15 cellular contexts compared by ENCODE assay signal in the genomic region with DNA sequence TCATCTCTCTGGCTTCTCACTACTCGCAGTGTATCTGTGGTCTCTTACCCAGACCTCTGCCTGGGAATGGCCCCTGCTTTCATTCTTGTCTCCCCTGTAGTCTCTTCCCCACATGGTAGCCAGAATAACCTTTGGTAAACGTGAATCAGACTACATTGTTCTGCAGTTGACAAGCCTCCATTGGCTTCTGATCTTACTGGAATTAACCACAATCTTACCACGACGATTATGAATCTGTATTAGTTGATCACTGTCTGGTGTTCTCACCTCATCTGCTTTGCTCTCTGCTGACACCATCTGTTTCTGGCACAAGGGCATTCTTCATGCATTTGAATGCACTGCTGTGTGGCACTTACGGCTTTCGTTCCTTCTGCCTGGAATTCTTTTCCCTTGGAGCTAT.
DNase-seq lines count a peak whose midpoint lies in the region; ATAC-seq and TF ChIP-seq lines count a peak whose summit lies in the region.
"Had no signal": no experiment of that assay in that cellular context is flagged by ENCODE, and none has a peak within 500 bp of the region (broad histone marks: within the 10 kb centered on the region; RNA-seq: fewer than 3 reads in every experiment).

No MANE protein-coding gene starts in this region.

- peak; percentile 28; the same call in 1 of the 2 replicates for TF ChIP-seq CTCF in LNCaP clone FGC (IDR thresholded peaks at IDR 0.05; ENCODE audit: control insufficient read depth, extremely low read depth, insufficient read depth)
- peak; percentile 36 for TF ChIP-seq CTCF in osteocyte (IDR thresholded peaks at IDR 0.05)
- no peak for TF ChIP-seq CTCF in Calu3 (IDR thresholded peaks at IDR 0.05; ENCODE audit: unreplicated experiment)

- H3K4me3 ChIP-seq in LNCaP clone FGC (ENCODE audit: low read depth, low read length): no peak overlapping the region
- H3K4me3 ChIP-seq: HAP-1 had no signal

- no peak overlapping the region for H3K4me3 Mint-ChIP-seq in activated CD4-positive, alpha-beta T cell treated with anti-CD3 and anti-CD28 coated beads for 36 hours
- H3K4me3 Mint-ChIP-seq in osteocyte (ENCODE audit: unreplicated experiment) (no peak overlapping the region), Calu3 (ENCODE audit: low read depth, unreplicated experiment) (no peak overlapping the region)
- H3K4me3 Mint-ChIP-seq: activated naive CD4-positive, alpha-beta T cell treated with anti-CD3 and anti-CD28 coated beads for 36 hours; WTC11 had no signal

- intact Hi-C loops in activated CD4-positive, alpha-beta T cell treated with anti-CD3 and anti-CD28 coated beads for 36 hours (cut with DNase I, micrococcal nuclease): no loop called here
- intact Hi-C loops in Calu3 (cut with micrococcal nuclease; ENCODE audit: unreplicated experiment): no loop called here

- no peaks in the 10 kb centered on the region for H3K4me1 Mint-ChIP-seq in activated CD4-positive, alpha-beta T cell treated with anti-CD3 and anti-CD28 coated beads for 36 hours
- H3K4me1 Mint-ChIP-seq in osteocyte (ENCODE audit: unreplicated experiment) (peaks cover 17% of the 10 kb centered on the region), Calu3 (ENCODE audit: low read depth, unreplicated experiment) (no peaks in the 10 kb centered on the region)
- H3K4me1 Mint-ChIP-seq: WTC11 had no signal

- no peaks in the 10 kb centered on the region for H3K36me3 Mint-ChIP-seq in activated CD4-positive, alpha-beta T cell treated with anti-CD3 and anti-CD28 coated beads for 36 hours (ENCODE audit: low read depth)
- no peaks in the 10 kb centered on the region for H3K36me3 Mint-ChIP-seq in osteocyte (ENCODE audit: unreplicated experiment)
- H3K36me3 Mint-ChIP-seq in Calu3 (ENCODE audit: insufficient read depth, unreplicated experiment): peaks cover 5% of the 10 kb centered on the region
- H3K36me3 Mint-ChIP-seq: WTC11 had no signal

- no peak for DNase-seq in activated CD4-positive, alpha-beta T cell treated with anti-CD3 and anti-CD28 coated beads for 36 hours
- DNase-seq in activated CD4-positive, alpha-beta T cell treated with anti-CD3 and anti-CD28 coated beads for 1 hour: no peak
- DNase-seq in LNCaP clone FGC (ENCODE audit: low read depth) (no peak), amniotic epithelial cell (ENCODE audit: low read depth) (peak; percentile 55), osteocyte (ENCODE audit: extremely low spot score, unreplicated experiment) (no peak), NCI-H1092 (lab: John Stamatoyannopoulos, UW) (no peak), Calu3 (no peak)
- DNase-seq: activated naive CD4-positive, alpha-beta T cell treated with anti-CD3 and anti-CD28 coated beads for 36 hours; cerebellar nuclear complex; head of caudate nucleus; NCI-H187 treated with DMSO at 0.1 percent for 48 hours; posterior cingulate gyrus had no signal

- POLR2A ChIA-PET in activated CD4-positive, alpha-beta T cell treated with anti-CD3 and anti-CD28 coated beads for 36 hours (lab: Charles Lee): no interaction called here

- H3K9me3 Mint-ChIP-seq in activated CD4-positive, alpha-beta T cell treated with anti-CD3 and anti-CD28 coated beads for 36 hours (ENCODE audit: low read depth): peaks cover 9% of the 10 kb centered on the region
- H3K9me3 Mint-ChIP-seq in osteocyte (ENCODE audit: unreplicated experiment) (no peaks in the 10 kb centered on the region), Calu3 (ENCODE audit: low read depth, unreplicated experiment) (peaks cover 13% of the 10 kb centered on the region)

- BruUV-seq in Calu3 (replicated peaks; lab: Mats Ljungman, UMichigan): no TSS peak

- no peak overlapping the region for H3K27ac Mint-ChIP-seq in activated CD4-positive, alpha-beta T cell treated with anti-CD3 and anti-CD28 coated beads for 36 hours
- H3K27ac Mint-ChIP-seq in osteocyte (ENCODE audit: unreplicated experiment) (no peak overlapping the region), Calu3 (ENCODE audit: unreplicated experiment) (no peak overlapping the region)
- H3K27ac Mint-ChIP-seq: activated naive CD4-positive, alpha-beta T cell treated with anti-CD3 and anti-CD28 coated beads for 36 hours; WTC11 had no signal

- CTCF ChIA-PET in activated CD4-positive, alpha-beta T cell treated with anti-CD3 and anti-CD28 coated beads for 36 hours (lab: Charles Lee): no interaction called here
- CTCF ChIA-PET in Calu3 (lab: Charles Lee): no interaction called here

- ATAC-seq in activated CD4-positive, alpha-beta T cell treated with anti-CD3 and anti-CD28 coated beads for 36 hours: peak; percentile 30
- no peak for ATAC-seq in GM21825 (IDR thresholded peaks at IDR 0.05; ENCODE audit: unreplicated experiment)
- ATAC-seq: WTC11 had no signal

- no peaks in the 10 kb centered on the region for H3K27me3 Mint-ChIP-seq in activated CD4-positive, alpha-beta T cell treated with anti-CD3 and anti-CD28 coated beads for 36 hours
- H3K27me3 Mint-ChIP-seq in osteocyte (ENCODE audit: unreplicated experiment) (no peaks in the 10 kb centered on the region), Calu3 (ENCODE audit: unreplicated experiment) (no peaks in the 10 kb centered on the region)
